1 cellular context compared by ENCODE assay signal in genomic region chr10:102615361-102615760, GRCh38.
TF ChIP-seq lines count a peak whose summit lies in the region.

No MANE protein-coding gene starts in this region.

TF ChIP-seq in GM23338, 12 proteins besides CTCF, POLR2A, EP300 and RAD21 (continued from another document):
- no peak for TF ChIP-seq POLR2AphosphoS5 (IDR thresholded peaks at IDR 0.05; ENCODE audit: low read depth)
- TF ChIP-seq STAT1 (IDR thresholded peaks at IDR 0.05; ENCODE audit: unreplicated experiment): no peak
- TF ChIP-seq REST (IDR thresholded peaks at IDR 0.05; ENCODE audit: unreplicated experiment): no peak
